Comparison of ENCODE assay signal across 8 cellular contexts in genomic region chr3:52052831-52053306, GRCh38. TPM values are rescaled to one million over a fixed set of nuclear protein-coding genes. Genes with fewer than 3 reads are reported as not detected.
DNase-seq lines count a peak whose midpoint lies in the region; TF ChIP-seq lines count a peak whose summit lies in the region.

No MANE protein-coding gene starts in this region.

- H3K9me3 Mint-ChIP-seq in progenitor cell of endocrine pancreas (ENCODE audit: low read depth) = no peaks in the 10 kb centered on the region

- no peak for TF ChIP-seq CTCF in progenitor cell of endocrine pancreas (IDR thresholded peaks at IDR 0.05; ENCODE audit: unreplicated experiment)

- no peak overlapping the region for H3K4me3 Mint-ChIP-seq in progenitor cell of endocrine pancreas (ENCODE audit: low read depth)

- H3K4me1 Mint-ChIP-seq in progenitor cell of endocrine pancreas (ENCODE audit: low read depth) = peaks cover 7% of the 10 kb centered on the region

- no peak overlapping the region for H3K27ac Mint-ChIP-seq in progenitor cell of endocrine pancreas

- DNase-seq in activated CD4-positive, alpha-beta T cell treated with anti-CD3 and anti-CD28 coated beads for 4 hours = peak; percentile 18 to 47
- DNase-seq in activated CD4-positive, alpha-beta T cell treated with anti-CD3 and anti-CD28 coated beads for 1 hour = no peak
- peak; percentile 20 to 57 (median 31) for DNase-seq in T-helper 1 cell
- peak; percentile 25 for DNase-seq in central memory CD4-positive, alpha-beta T cell
- peak; percentile 69 for DNase-seq in kidney glomerular epithelial cell (lab: John Stamatoyannopoulos, UW)
- peak; percentile 13 for DNase-seq in stimulated activated CD4-positive, alpha-beta T cell treated with anti-CD3 and anti-CD28 coated beads, Interleukin-12 subunit alpha, Interleukin-12 subunit beta, amount 100 ng/mL, for 4 hours
- no peak for DNase-seq in NCI-H2081 treated with DMSO at 0.1 percent for 48 hours (lab: John Stamatoyannopoulos, UW)
- no peak for DNase-seq in progenitor cell of endocrine pancreas (ENCODE audit: low spot score, unreplicated experiment)

- H3K36me3 Mint-ChIP-seq in progenitor cell of endocrine pancreas (ENCODE audit: insufficient read depth) = peaks cover 7% of the 10 kb centered on the region

- H3K27me3 Mint-ChIP-seq in progenitor cell of endocrine pancreas = no peaks in the 10 kb centered on the region

RNA-seq across cellular contexts. Expression of gene DUSP7, which starts 3.5 kb away (rescaled TPM):
- 10.1 and 10.3 TPM in 2 replicates for total RNA-seq in progenitor cell of endocrine pancreas

RNA-seq across cellular contexts. Expression of gene RPL29, which starts 57.2 kb away (rescaled TPM):
- total RNA-seq in progenitor cell of endocrine pancreas = 1,205 and 1,236 TPM in 2 replicates

Comparison
In these comparisons a context has a peak if more than half of its experiments do, and no peak if none do; other contexts are left out.
1. DNase-seq: peak in activated CD4-positive, alpha-beta T cell treated with anti-CD3 and anti-CD28 coated beads for 4 hours (2 of 2), T-helper 1 cell (5 of 5), central memory CD4-positive, alpha-beta T cell (single experiment), kidney glomerular epithelial cell (single experiment) and stimulated activated CD4-positive, alpha-beta T cell treated with anti-CD3 and anti-CD28 coated beads, Interleukin-12 subunit alpha, Interleukin-12 subunit beta, amount 100 ng/mL, for 4 hours (single experiment); none in activated CD4-positive, alpha-beta T cell treated with anti-CD3 and anti-CD28 coated beads for 1 hour (single experiment), NCI-H2081 treated with DMSO at 0.1 percent for 48 hours (single experiment) and progenitor cell of endocrine pancreas (single experiment).